Comparison of ENCODE assay signal across 2 cellular contexts in the genomic region with DNA sequence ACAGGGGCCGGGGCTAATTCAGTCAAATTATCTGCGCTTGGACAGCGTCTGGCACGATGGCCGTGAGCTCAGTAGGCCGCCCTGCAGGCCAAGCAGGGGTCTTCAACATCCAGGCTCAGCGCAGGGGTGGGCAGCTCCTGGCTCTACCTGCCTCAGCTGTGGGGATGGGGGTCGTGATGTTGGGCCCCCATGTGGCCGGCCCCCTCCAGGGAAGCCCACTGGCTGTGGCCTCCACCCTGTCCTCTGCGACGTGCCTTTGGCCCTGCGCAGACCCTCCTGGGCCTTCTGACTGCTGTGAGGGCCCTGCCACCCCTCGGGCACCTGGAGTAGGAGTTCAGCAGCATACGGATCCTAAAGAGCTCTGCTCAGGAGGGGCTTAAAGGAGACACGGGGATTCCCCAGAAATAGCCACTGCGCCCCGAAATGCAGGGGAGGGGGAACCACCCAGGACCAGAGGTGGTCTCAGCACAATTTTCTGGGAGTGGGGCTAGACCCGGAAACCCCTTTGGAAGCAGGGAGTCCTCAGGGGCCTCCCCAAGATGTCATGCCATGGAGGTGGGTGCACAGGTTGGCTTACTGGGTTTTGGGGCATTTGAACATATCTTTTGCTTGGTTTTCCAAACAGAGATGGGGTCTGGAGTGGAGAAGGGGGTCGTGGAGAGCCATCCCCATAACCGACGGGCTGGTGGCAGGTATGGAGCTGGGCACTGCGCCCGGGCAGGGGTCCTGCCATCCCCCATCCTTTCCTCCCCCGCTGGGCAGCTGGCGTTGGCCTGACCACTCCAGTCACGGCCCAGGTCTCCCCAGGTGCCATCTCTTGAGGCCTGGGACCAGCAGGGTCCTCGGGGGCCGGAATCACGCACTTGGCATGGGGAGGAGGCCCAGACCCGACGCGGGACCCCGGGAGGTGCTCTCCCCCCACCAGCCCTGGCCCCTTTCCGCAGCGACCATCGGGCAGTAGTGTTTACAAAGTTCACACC.
TF ChIP-seq lines count a peak whose summit lies in the region.

No MANE protein-coding gene starts in this region.

TF ChIP-seq in SK-N-SH, 30 proteins besides CTCF, POLR2A, EP300 and RAD21:
- TF ChIP-seq NRF1 (IDR thresholded peaks at IDR 0.05; ENCODE audit: low read depth, low read length) (no peak), TAF1 (IDR thresholded peaks at IDR 0.05; ENCODE audit: borderline replicate concordance, low read depth, low read length) (no peak), GABPA (IDR thresholded peaks at IDR 0.05; ENCODE audit: low read depth) (no peak), NFIC (IDR thresholded peaks at IDR 0.05; ENCODE audit: borderline replicate concordance) (no peak), TCF12 (IDR thresholded peaks at IDR 0.05) (no peak), YY1 (IDR thresholded peaks at IDR 0.05; ENCODE audit: low read depth) (no peak), SIN3A (IDR thresholded peaks at IDR 0.05; ENCODE audit: borderline replicate concordance, low read depth, low read length) (no peak), FOSL2 (IDR thresholded peaks at IDR 0.05; ENCODE audit: borderline replicate concordance, low read depth) (no peak)
- TF ChIP-seq, protein P1, sequence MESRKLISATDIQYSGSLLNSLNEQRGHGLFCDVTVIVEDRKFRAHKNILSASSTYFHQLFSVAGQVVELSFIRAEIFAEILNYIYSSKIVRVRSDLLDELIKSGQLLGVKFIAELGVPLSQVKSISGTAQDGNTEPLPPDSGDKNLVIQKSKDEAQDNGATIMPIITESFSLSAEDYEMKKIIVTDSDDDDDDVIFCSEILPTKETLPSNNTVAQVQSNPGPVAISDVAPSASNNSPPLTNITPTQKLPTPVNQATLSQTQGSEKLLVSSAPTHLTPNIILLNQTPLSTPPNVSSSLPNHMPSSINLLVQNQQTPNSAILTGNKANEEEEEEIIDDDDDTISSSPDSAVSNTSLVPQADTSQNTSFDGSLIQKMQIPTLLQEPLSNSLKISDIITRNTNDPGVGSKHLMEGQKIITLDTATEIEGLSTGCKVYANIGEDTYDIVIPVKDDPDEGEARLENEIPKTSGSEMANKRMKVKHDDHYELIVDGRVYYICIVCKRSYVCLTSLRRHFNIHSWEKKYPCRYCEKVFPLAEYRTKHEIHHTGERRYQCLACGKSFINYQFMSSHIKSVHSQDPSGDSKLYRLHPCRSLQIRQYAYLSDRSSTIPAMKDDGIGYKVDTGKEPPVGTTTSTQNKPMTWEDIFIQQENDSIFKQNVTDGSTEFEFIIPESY (IDR thresholded peaks at IDR 0.05; ENCODE audit: borderline replicate concordance, low read depth): no peak
- TF ChIP-seq, protein P2, sequence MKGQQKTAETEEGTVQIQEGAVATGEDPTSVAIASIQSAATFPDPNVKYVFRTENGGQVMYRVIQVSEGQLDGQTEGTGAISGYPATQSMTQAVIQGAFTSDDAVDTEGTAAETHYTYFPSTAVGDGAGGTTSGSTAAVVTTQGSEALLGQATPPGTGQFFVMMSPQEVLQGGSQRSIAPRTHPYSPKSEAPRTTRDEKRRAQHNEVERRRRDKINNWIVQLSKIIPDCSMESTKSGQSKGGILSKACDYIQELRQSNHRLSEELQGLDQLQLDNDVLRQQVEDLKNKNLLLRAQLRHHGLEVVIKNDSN (IDR thresholded peaks at IDR 0.05; ENCODE audit: borderline replicate concordance, low read depth): no peak

TF ChIP-seq in SK-N-SH treated with all-trans-retinoic acid at 6 μM for 48 hours, 23 proteins besides CTCF, POLR2A, EP300 and RAD21:
- TF ChIP-seq ZNF565 (CRISPR knock-in tag; conservative IDR thresholded peaks at IDR 0.05; ENCODE audit: low read depth) (no peak), ZC3H10 (CRISPR knock-in tag; IDR thresholded peaks at IDR 0.05) (no peak), ZFP3 (CRISPR knock-in tag; IDR thresholded peaks at IDR 0.05) (no peak), BACH2 (CRISPR knock-in tag; IDR thresholded peaks at IDR 0.05; ENCODE audit: borderline replicate concordance) (no peak), ZNF8 (CRISPR knock-in tag; IDR thresholded peaks at IDR 0.05) (no peak), TCF4 (CRISPR knock-in tag; IDR thresholded peaks at IDR 0.05; ENCODE audit: borderline replicate concordance) (no peak), ARNTL (CRISPR knock-in tag; IDR thresholded peaks at IDR 0.05; ENCODE audit: borderline replicate concordance, low read depth) (no peak), GLIS3 (CRISPR knock-in tag; IDR thresholded peaks at IDR 0.05) (no peak), SNAI2 (CRISPR knock-in tag; IDR thresholded peaks at IDR 0.05) (no peak), RARB (CRISPR knock-in tag; IDR thresholded peaks at IDR 0.05) (no peak), ZNF70 (CRISPR knock-in tag; IDR thresholded peaks at IDR 0.05) (no peak), PPARA (CRISPR knock-in tag; IDR thresholded peaks at IDR 0.05; ENCODE audit: borderline replicate concordance) (no peak), ZFP30 (CRISPR knock-in tag; IDR thresholded peaks at IDR 0.05) (no peak), TOX (CRISPR knock-in tag; IDR thresholded peaks at IDR 0.05; ENCODE audit: borderline replicate concordance) (no peak), OSR1 (CRISPR knock-in tag; IDR thresholded peaks at IDR 0.05) (no peak), CSDC2 (CRISPR knock-in tag; IDR thresholded peaks at IDR 0.05) (no peak)
- TF ChIP-seq, protein P3, sequence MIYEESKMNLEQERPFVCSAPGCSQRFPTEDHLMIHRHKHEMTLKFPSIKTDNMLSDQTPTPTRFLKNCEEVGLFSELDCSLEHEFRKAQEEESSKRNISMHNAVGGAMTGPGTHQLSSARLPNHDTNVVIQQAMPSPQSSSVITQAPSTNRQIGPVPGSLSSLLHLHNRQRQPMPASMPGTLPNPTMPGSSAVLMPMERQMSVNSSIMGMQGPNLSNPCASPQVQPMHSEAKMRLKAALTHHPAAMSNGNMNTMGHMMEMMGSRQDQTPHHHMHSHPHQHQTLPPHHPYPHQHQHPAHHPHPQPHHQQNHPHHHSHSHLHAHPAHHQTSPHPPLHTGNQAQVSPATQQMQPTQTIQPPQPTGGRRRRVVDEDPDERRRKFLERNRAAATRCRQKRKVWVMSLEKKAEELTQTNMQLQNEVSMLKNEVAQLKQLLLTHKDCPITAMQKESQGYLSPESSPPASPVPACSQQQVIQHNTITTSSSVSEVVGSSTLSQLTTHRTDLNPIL (CRISPR knock-in tag; IDR thresholded peaks at IDR 0.05; ENCODE audit: low read depth): no peak
- TF ChIP-seq, protein P4, sequence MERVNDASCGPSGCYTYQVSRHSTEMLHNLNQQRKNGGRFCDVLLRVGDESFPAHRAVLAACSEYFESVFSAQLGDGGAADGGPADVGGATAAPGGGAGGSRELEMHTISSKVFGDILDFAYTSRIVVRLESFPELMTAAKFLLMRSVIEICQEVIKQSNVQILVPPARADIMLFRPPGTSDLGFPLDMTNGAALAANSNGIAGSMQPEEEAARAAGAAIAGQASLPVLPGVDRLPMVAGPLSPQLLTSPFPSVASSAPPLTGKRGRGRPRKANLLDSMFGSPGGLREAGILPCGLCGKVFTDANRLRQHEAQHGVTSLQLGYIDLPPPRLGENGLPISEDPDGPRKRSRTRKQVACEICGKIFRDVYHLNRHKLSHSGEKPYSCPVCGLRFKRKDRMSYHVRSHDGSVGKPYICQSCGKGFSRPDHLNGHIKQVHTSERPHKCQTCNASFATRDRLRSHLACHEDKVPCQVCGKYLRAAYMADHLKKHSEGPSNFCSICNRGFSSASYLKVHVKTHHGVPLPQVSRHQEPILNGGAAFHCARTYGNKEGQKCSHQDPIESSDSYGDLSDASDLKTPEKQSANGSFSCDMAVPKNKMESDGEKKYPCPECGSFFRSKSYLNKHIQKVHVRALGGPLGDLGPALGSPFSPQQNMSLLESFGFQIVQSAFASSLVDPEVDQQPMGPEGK (CRISPR knock-in tag; IDR thresholded peaks at IDR 0.05; ENCODE audit: borderline replicate concordance): no peak
- TF ChIP-seq, protein P5, sequence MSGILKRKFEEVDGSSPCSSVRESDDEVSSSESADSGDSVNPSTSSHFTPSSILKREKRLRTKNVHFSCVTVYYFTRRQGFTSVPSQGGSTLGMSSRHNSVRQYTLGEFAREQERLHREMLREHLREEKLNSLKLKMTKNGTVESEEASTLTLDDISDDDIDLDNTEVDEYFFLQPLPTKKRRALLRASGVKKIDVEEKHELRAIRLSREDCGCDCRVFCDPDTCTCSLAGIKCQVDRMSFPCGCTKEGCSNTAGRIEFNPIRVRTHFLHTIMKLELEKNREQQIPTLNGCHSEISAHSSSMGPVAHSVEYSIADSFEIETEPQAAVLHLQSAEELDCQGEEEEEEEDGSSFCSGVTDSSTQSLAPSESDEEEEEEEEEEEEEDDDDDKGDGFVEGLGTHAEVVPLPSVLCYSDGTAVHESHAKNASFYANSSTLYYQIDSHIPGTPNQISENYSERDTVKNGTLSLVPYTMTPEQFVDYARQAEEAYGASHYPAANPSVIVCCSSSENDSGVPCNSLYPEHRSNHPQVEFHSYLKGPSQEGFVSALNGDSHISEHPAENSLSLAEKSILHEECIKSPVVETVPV (CRISPR knock-in tag; IDR thresholded peaks at IDR 0.05): no peak
- TF ChIP-seq, protein P6, sequence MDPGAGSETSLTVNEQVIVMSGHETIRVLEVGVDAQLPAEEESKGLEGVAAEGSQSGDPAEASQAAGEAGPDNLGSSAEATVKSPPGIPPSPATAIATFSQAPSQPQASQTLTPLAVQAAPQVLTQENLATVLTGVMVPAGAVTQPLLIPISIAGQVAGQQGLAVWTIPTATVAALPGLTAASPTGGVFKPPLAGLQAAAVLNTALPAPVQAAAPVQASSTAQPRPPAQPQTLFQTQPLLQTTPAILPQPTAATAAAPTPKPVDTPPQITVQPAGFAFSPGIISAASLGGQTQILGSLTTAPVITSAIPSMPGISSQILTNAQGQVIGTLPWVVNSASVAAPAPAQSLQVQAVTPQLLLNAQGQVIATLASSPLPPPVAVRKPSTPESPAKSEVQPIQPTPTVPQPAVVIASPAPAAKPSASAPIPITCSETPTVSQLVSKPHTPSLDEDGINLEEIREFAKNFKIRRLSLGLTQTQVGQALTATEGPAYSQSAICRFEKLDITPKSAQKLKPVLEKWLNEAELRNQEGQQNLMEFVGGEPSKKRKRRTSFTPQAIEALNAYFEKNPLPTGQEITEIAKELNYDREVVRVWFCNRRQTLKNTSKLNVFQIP (CRISPR knock-in tag; IDR thresholded peaks at IDR 0.05; ENCODE audit: borderline replicate concordance, low read depth): no peak
